14 cellular contexts compared by ENCODE assay signal in the genomic region with DNA sequence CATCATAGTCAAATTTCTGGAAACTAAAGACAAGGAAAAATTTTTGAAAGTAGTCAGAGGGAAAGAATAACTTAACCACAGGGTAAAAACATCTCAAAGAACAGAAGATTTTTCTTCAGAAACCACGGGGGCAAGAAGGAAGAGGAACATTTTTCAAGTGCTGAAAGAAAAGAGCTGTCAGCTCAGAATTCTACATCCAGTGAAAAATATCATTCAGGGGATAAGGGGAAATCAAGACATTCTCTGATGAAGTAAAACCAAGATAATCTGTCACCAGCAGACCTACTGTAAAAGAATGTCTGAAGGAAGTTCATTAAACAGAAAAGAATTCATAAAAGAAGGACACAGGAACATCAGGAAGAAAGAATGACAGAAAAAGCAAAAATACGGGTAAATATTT.
DNase-seq lines count a peak whose midpoint lies in the region; ATAC-seq and TF ChIP-seq lines count a peak whose summit lies in the region.
"Had no signal": no experiment of that assay in that cellular context is flagged by ENCODE, and none has a peak within 500 bp of the region (broad histone marks: within the 10 kb centered on the region; RNA-seq: fewer than 3 reads in every experiment).

No MANE protein-coding gene starts in this region.

- H4K20me1 ChIP-seq in IMR-90 (ENCODE audit: insufficient read depth, low read length), result no peaks in the 10 kb centered on the region

- H3K14ac ChIP-seq in IMR-90 (replicated peaks; ENCODE audit: low read depth, low read length) (no peak overlapping the region), mesenchymal stem cell (ENCODE audit: low read length in 2 of 2) (no peak overlapping the region)

- H4K91ac ChIP-seq in IMR-90 (ENCODE audit: insufficient read depth, low read depth, low read length) (no peak overlapping the region), mesenchymal stem cell (ENCODE audit: low read length) (no peak overlapping the region)

- H2BK12ac ChIP-seq in mesenchymal stem cell (ENCODE audit: low read length in 2 of 2), result no peak overlapping the region

- ATAC-seq in IMR-90 (ENCODE audit: low read depth) (no peak), HG03439 (IDR thresholded peaks at IDR 0.05; ENCODE audit: unreplicated experiment) (no peak)
- no peak for ATAC-seq in central memory CD8-positive, alpha-beta T cell (replicated peaks; ENCODE audit: extremely low read depth, poor library complexity, severe bottlenecking)
- ATAC-seq: A549 had no signal

- no peaks in the 10 kb centered on the region for H3K4me1 Mint-ChIP-seq in central memory CD8-positive, alpha-beta T cell
- H3K4me1 Mint-ChIP-seq: CD8-positive, alpha-beta memory T cell had no signal

- TF ChIP-seq CTCF in IMR-90 (conservative IDR thresholded peaks at IDR 0.05; ENCODE audit: low read depth, low read length), result no peak

- H3K18ac ChIP-seq in IMR-90 (ENCODE audit: low read depth, low read length) (no peak overlapping the region), mesenchymal stem cell (ENCODE audit: low read depth in 1 of 2, low read length in 2 of 2) (no peak overlapping the region)

- intact Hi-C loops in IMR-90 (cut with micrococcal nuclease), result loop anchor here (5.0 kb wide), 1 partner anchor 832 kb away; no protein-coding TSS in a partner anchor

- H2BK120ac ChIP-seq in IMR-90 (ENCODE audit: low read depth, low read length), result peak overlapping the region; percentile 25; the same call in 1 of the 2 replicates
- no peak overlapping the region for H2BK120ac ChIP-seq in mesenchymal stem cell (ENCODE audit: low read depth, low read length)

- H4K5ac ChIP-seq in IMR-90 (ENCODE audit: low read depth, low read length), result no peak overlapping the region

- DNase-seq in IMR-90 (no peak), mesenchymal stem cell (no peak), retina (no peak)
- DNase-seq in central memory CD8-positive, alpha-beta T cell (ENCODE audit: low spot score in 2 of 2), result no peak
- DNase-seq in activated T-cell treated with anti-CD3 and anti-CD28 coated beads, Interleukin-2, amount 50 U/mL, for 48 hours, result no peak
- no peak for DNase-seq in stimulated activated naive CD4-positive, alpha-beta T cell treated with Interleukin-2 at 50 U/mL for 16 hours (lab: John Stamatoyannopoulos, UW)
- DNase-seq: Caco-2; CD8-positive, alpha-beta memory T cell; DND-41; GF-D8; HCEC 1CT had no signal

- no peaks in the 10 kb centered on the region for H3K36me3 Mint-ChIP-seq in central memory CD8-positive, alpha-beta T cell (ENCODE audit: insufficient read depth)
- H3K36me3 Mint-ChIP-seq: CD8-positive, alpha-beta memory T cell had no signal

- H2BK15ac ChIP-seq in IMR-90 (ENCODE audit: low read depth, low read length), result no peak overlapping the region
- no peak overlapping the region for H2BK15ac ChIP-seq in mesenchymal stem cell (ENCODE audit: low read depth, poor library complexity, severe bottlenecking)

- CTCF ChIA-PET in IMR-90 (lab: Yijun Ruan, JAX), result no interaction called here

- BruUV-seq in IMR-90 (replicated peaks; lab: Mats Ljungman, UMichigan), result no TSS peak

- dilution Hi-C loops in IMR-90 (cut with HindIII; ENCODE audit: low sequenced_read_pairs, unreplicated experiment), result no loop called here

- peaks cover 75% of the 10 kb centered on the region for H3K27me3 Mint-ChIP-seq in central memory CD8-positive, alpha-beta T cell

- no peak overlapping the region for H2AK9ac ChIP-seq in IMR-90 (replicated peaks; ENCODE audit: low read depth, low read length, poor library complexity)

- H2BK5ac ChIP-seq in IMR-90 (ENCODE audit: low read depth, low read length, poor library complexity, severe bottlenecking) (no peak overlapping the region), mesenchymal stem cell (ENCODE audit: low read depth, low read length, poor library complexity, severe bottlenecking) (no peak overlapping the region)

- H3K27me3 ChIP-seq in IMR-90 (ENCODE audit: control insufficient read depth, insufficient read depth, low read length) (no peaks in the 10 kb centered on the region), mesenchymal stem cell (ENCODE audit: control insufficient read depth in 1 of 2, insufficient read depth in 1 of 2, low read length in 2 of 2) (no peaks in the 10 kb centered on the region)

- H2BK20ac ChIP-seq in IMR-90 (ENCODE audit: low read depth, low read length), result peak overlapping the region; percentile 44; the same call in 1 of the 2 replicates

- H3K9me3 ChIP-seq in IMR-90 (ENCODE audit: control insufficient read depth, insufficient read depth, low read length), result no peaks in the 10 kb centered on the region
- H3K9me3 ChIP-seq in mesenchymal stem cell (ENCODE audit: control insufficient read depth, low read length), result no peaks in the 10 kb centered on the region
- H3K9me3 ChIP-seq: A549 had no signal

- no peaks in the 10 kb centered on the region for H3K9me3 Mint-ChIP-seq in central memory CD8-positive, alpha-beta T cell
- H3K9me3 Mint-ChIP-seq: CD8-positive, alpha-beta memory T cell had no signal

- in situ Hi-C loops in IMR-90 (cut with MboI; ENCODE audit: low sequenced_read_pairs), result no loop called here

- TF ChIP-seq RAD21 in IMR-90 (IDR thresholded peaks at IDR 0.05; ENCODE audit: low read length), result no peak

- no peak for TF ChIP-seq POLR2A in IMR-90 (IDR thresholded peaks at IDR 0.05; ENCODE audit: low read depth, low read length)

- H3K4me2 ChIP-seq in IMR-90 (ENCODE audit: low read depth, low read length) (no peak overlapping the region), mesenchymal stem cell (ENCODE audit: low read length, poor library complexity, severe bottlenecking) (no peak overlapping the region)
- H3K4me2 ChIP-seq: A549 had no signal

- POLR2A ChIA-PET in IMR-90 (lab: Charles Lee; ENCODE audit: unreplicated experiment), result no interaction called here

- peaks cover 7% of the 10 kb centered on the region for H3K4me1 ChIP-seq in IMR-90 (ENCODE audit: control insufficient read depth, insufficient read depth, low read length)
- H3K4me1 ChIP-seq in mesenchymal stem cell (ENCODE audit: control insufficient read depth, insufficient read depth, low read depth, low read length), result peaks cover 15% of the 10 kb centered on the region
- H3K4me1 ChIP-seq: A549, Caco-2 had no signal

- peaks cover 8% of the 10 kb centered on the region; the same call in 1 of the 2 replicates for H3K9me1 ChIP-seq in IMR-90 (ENCODE audit: insufficient read depth, low read length)

- H3K27ac ChIP-seq in IMR-90 (ENCODE audit: insufficient read depth, low read length) (no peak overlapping the region), mesenchymal stem cell (ENCODE audit: low read length, poor library complexity, severe bottlenecking) (peak overlapping the region; percentile 10)
- H3K27ac ChIP-seq: A549, HL-60 had no signal

- H3K4me3 ChIP-seq in IMR-90 (ENCODE audit: insufficient read depth, low read depth, low read length) (no peak overlapping the region), mesenchymal stem cell (ENCODE audit: insufficient read depth in 1 of 2, low read depth in 1 of 2, low read length in 2 of 2) (no peak overlapping the region)
- H3K4me3 ChIP-seq: A549 had no signal

- no peak overlapping the region; a peak in 1 of 4 replicates for H4K8ac ChIP-seq in IMR-90 (ENCODE audit: low read depth in 2 of 2, low read length in 2 of 2)
- H4K8ac ChIP-seq in mesenchymal stem cell (ENCODE audit: low read length), result no peak overlapping the region

- H3K79me1 ChIP-seq in IMR-90 (ENCODE audit: low read depth in 1 of 2, low read length in 2 of 2) (no peaks in the 10 kb centered on the region), mesenchymal stem cell (replicated peaks; ENCODE audit: low read length, poor library complexity, severe bottlenecking) (no peaks in the 10 kb centered on the region)

- no peak overlapping the region for H2AFZ ChIP-seq in IMR-90 (replicated peaks; ENCODE audit: low read length, poor library complexity)
- no peak overlapping the region for H2AFZ ChIP-seq in mesenchymal stem cell (ENCODE audit: low read depth, low read length)

- no CpG with 5 or more reads among the region's 2 CpGs for WGBS in IMR-90 (ENCODE audit: extremely low coverage in 2 of 2, insufficient read length in 1 of 2), 2 experiments
- WGBS in mesenchymal stem cell, result no CpG with 5 or more reads among the region's 2 CpGs

- H2AK5ac ChIP-seq in IMR-90 (ENCODE audit: low read depth, low read length) (no peak overlapping the region), mesenchymal stem cell (ENCODE audit: low read length, severe bottlenecking) (no peak overlapping the region)

- H3K4me3 Mint-ChIP-seq in central memory CD8-positive, alpha-beta T cell, result no peak overlapping the region
- H3K4me3 Mint-ChIP-seq: CD8-positive, alpha-beta memory T cell had no signal

- no peaks in the 10 kb centered on the region for H3K36me3 ChIP-seq in IMR-90 (ENCODE audit: control insufficient read depth, insufficient read depth, low read length)
- H3K36me3 ChIP-seq in mesenchymal stem cell (ENCODE audit: control insufficient read depth in 1 of 2, insufficient read depth in 2 of 2, low read depth in 1 of 2, low read length in 2 of 2), result no peaks in the 10 kb centered on the region

- H3K9ac ChIP-seq in IMR-90 (ENCODE audit: low read depth, low read length) (no peak overlapping the region), mesenchymal stem cell (ENCODE audit: low read length) (no peak overlapping the region)

- no peak overlapping the region for H3K23ac ChIP-seq in IMR-90 (ENCODE audit: low read depth, low read length)
- H3K23ac ChIP-seq in mesenchymal stem cell (ENCODE audit: low read length in 2 of 2), result no peak overlapping the region

- H3K4ac ChIP-seq in IMR-90 (ENCODE audit: low read depth, low read length), result no peak overlapping the region
- no peak overlapping the region for H3K4ac ChIP-seq in mesenchymal stem cell (ENCODE audit: low read depth in 1 of 2, low read length in 2 of 2)

- no peak overlapping the region for H3K56ac ChIP-seq in IMR-90 (ENCODE audit: extremely low read depth, insufficient read depth, low read length)

- H3K27ac Mint-ChIP-seq in central memory CD8-positive, alpha-beta T cell (ENCODE audit: low read depth), result peak overlapping the region; percentile 58
- H3K27ac Mint-ChIP-seq: CD8-positive, alpha-beta memory T cell had no signal

TF ChIP-seq in IMR-90, 13 proteins besides CTCF, POLR2A, EP300 and RAD21 (continues in another document):
- TF ChIP-seq RFX5 (IDR thresholded peaks at IDR 0.05; ENCODE audit: low read depth, low read length) (no peak), MAZ (IDR thresholded peaks at IDR 0.05; ENCODE audit: borderline replicate concordance, low read depth, low read length) (no peak), SMC3 (IDR thresholded peaks at IDR 0.05; ENCODE audit: low read depth, low read length) (no peak), BHLHE40 (IDR thresholded peaks at IDR 0.05; ENCODE audit: low read depth, low read length) (no peak), CEBPB (IDR thresholded peaks at IDR 0.05; ENCODE audit: low read depth, low read length) (no peak), USF2 (IDR thresholded peaks at IDR 0.05; ENCODE audit: low read depth, low read length) (no peak)
